In genomic region chr1:155164625-155165024, GRCh38 we compare ENCODE assay signal across 1 cellular context. TPM values are rescaled to one million over a fixed set of nuclear protein-coding genes. Genes with fewer than 3 reads are reported as not detected.
"Had no signal": no experiment of that assay in that cellular context is flagged by ENCODE, and none has a peak within 500 bp of the region (broad histone marks: within the 10 kb centered on the region; RNA-seq: fewer than 3 reads in every experiment).

No MANE protein-coding gene starts in this region.

RNA-seq across cellular contexts. Expression of gene EFNA1, which starts 36.9 kb away (rescaled TPM):
- total RNA-seq: GM23248 had no signal
- polyA plus RNA-seq: GM23248 had no signal
